ENCODE assay signal across 2 cellular contexts in the genomic region with DNA sequence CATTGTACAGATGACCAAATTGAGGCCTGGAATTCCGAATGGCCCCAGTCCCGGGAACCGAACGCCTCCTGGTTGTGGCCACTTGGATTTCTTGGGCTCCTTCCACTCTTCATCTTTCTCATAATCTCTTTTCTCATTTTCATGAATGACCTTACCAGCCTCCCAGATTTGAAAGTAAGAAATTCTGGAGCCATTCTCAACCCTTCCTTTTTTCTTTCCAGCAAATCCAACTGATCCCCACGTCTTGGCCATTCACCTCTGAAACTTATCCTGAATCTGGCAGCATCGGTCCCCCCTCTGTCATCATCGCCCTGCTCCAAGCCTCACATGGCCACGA.
TF ChIP-seq lines count a peak whose summit lies in the region.

No MANE protein-coding gene starts in this region.

TF ChIP-seq in WTC11, 78 proteins besides CTCF, POLR2A, EP300 and RAD21:
- TF ChIP-seq, protein P1, sequence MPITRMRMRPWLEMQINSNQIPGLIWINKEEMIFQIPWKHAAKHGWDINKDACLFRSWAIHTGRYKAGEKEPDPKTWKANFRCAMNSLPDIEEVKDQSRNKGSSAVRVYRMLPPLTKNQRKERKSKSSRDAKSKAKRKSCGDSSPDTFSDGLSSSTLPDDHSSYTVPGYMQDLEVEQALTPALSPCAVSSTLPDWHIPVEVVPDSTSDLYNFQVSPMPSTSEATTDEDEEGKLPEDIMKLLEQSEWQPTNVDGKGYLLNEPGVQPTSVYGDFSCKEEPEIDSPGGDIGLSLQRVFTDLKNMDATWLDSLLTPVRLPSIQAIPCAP (CRISPR knock-in tag; IDR thresholded peaks at IDR 0.05) = no peak
- TF ChIP-seq CREM (CRISPR knock-in tag; IDR thresholded peaks at IDR 0.05) = no peak
- no peak for TF ChIP-seq ZNF423 (CRISPR knock-in tag; IDR thresholded peaks at IDR 0.05)
- no peak for TF ChIP-seq ZNF263 (CRISPR knock-in tag; IDR thresholded peaks at IDR 0.05; ENCODE audit: low read depth)
- TF ChIP-seq, protein P2, sequence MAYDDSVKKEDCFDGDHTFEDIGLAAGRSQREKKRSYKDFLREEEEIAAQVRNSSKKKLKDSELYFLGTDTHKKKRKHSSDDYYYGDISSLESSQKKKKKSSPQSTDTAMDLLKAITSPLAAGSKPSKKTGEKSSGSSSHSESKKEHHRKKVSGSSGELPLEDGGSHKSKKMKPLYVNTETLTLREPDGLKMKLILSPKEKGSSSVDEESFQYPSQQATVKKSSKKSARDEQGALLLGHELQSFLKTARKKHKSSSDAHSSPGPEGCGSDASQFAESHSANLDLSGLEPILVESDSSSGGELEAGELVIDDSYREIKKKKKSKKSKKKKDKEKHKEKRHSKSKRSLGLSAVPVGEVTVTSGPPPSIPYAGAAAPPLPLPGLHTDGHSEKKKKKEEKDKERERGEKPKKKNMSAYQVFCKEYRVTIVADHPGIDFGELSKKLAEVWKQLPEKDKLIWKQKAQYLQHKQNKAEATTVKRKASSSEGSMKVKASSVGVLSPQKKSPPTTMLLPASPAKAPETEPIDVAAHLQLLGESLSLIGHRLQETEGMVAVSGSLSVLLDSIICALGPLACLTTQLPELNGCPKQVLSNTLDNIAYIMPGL (CRISPR knock-in tag; IDR thresholded peaks at IDR 0.05) = no peak
- TF ChIP-seq NFATC4 (CRISPR knock-in tag; IDR thresholded peaks at IDR 0.05) = no peak
- TF ChIP-seq FOXJ3 (CRISPR knock-in tag; IDR thresholded peaks at IDR 0.05; ENCODE audit: borderline replicate concordance) = no peak
- TF ChIP-seq, protein P3, sequence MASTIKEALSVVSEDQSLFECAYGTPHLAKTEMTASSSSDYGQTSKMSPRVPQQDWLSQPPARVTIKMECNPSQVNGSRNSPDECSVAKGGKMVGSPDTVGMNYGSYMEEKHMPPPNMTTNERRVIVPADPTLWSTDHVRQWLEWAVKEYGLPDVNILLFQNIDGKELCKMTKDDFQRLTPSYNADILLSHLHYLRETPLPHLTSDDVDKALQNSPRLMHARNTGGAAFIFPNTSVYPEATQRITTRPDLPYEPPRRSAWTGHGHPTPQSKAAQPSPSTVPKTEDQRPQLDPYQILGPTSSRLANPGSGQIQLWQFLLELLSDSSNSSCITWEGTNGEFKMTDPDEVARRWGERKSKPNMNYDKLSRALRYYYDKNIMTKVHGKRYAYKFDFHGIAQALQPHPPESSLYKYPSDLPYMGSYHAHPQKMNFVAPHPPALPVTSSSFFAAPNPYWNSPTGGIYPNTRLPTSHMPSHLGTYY (CRISPR knock-in tag; IDR thresholded peaks at IDR 0.05) = no peak
- TF ChIP-seq, protein P4, sequence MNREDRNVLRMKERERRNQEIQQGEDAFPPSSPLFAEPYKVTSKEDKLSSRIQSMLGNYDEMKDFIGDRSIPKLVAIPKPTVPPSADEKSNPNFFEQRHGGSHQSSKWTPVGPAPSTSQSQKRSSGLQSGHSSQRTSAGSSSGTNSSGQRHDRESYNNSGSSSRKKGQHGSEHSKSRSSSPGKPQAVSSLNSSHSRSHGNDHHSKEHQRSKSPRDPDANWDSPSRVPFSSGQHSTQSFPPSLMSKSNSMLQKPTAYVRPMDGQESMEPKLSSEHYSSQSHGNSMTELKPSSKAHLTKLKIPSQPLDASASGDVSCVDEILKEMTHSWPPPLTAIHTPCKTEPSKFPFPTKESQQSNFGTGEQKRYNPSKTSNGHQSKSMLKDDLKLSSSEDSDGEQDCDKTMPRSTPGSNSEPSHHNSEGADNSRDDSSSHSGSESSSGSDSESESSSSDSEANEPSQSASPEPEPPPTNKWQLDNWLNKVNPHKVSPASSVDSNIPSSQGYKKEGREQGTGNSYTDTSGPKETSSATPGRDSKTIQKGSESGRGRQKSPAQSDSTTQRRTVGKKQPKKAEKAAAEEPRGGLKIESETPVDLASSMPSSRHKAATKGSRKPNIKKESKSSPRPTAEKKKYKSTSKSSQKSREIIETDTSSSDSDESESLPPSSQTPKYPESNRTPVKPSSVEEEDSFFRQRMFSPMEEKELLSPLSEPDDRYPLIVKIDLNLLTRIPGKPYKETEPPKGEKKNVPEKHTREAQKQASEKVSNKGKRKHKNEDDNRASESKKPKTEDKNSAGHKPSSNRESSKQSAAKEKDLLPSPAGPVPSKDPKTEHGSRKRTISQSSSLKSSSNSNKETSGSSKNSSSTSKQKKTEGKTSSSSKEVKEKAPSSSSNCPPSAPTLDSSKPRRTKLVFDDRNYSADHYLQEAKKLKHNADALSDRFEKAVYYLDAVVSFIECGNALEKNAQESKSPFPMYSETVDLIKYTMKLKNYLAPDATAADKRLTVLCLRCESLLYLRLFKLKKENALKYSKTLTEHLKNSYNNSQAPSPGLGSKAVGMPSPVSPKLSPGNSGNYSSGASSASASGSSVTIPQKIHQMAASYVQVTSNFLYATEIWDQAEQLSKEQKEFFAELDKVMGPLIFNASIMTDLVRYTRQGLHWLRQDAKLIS (CRISPR knock-in tag; IDR thresholded peaks at IDR 0.05; ENCODE audit: borderline replicate concordance) = no peak
- no peak for TF ChIP-seq TCF7 (CRISPR knock-in tag; IDR thresholded peaks at IDR 0.05; ENCODE audit: low read depth)
- no peak for TF ChIP-seq ATF1 (CRISPR knock-in tag; IDR thresholded peaks at IDR 0.05)
- TF ChIP-seq PRRX2 (CRISPR knock-in tag; IDR thresholded peaks at IDR 0.05) = no peak
- TF ChIP-seq ZNF671 (CRISPR knock-in tag; IDR thresholded peaks at IDR 0.05) = no peak
- TF ChIP-seq CREB1 (CRISPR knock-in tag; IDR thresholded peaks at IDR 0.05) = no peak
- no peak for TF ChIP-seq MLX (CRISPR knock-in tag; IDR thresholded peaks at IDR 0.05)
- no peak for TF ChIP-seq JUN (CRISPR knock-in tag; IDR thresholded peaks at IDR 0.05)
- no peak for TF ChIP-seq E2F5 (CRISPR knock-in tag; IDR thresholded peaks at IDR 0.05)
- no peak for TF ChIP-seq NFYB (CRISPR knock-in tag; conservative IDR thresholded peaks at IDR 0.05; ENCODE audit: low read depth)
TF ChIP-seq in WTC11: peak in this region for 0.

TF ChIP-seq in HEK293T, 16 proteins besides CTCF, POLR2A, EP300 and RAD21:
- no peak for TF ChIP-seq FOXK2 (IDR thresholded peaks at IDR 0.05)
